Comparison of ENCODE assay signal across 8 cellular contexts in the genomic region with DNA sequence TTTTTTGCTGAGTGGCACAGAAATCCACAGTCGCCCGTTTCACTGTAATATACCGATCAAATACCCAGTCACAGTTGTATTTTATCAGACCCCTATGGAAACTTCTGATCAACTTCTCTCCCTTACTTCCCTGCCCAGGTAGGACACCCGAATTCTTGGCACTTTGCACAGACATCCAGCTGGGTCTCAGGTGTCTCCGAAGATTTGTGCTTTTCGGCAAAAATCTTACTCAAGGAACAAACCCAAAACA.
DNase-seq lines count a peak whose midpoint lies in the region; ATAC-seq and TF ChIP-seq lines count a peak whose summit lies in the region.

No MANE protein-coding gene starts in this region.

- H3K9me2 ChIP-seq in MM.1S (replicated peaks; ENCODE audit: insufficient read depth, low read length) = no peaks in the 10 kb centered on the region

- no peaks in the 10 kb centered on the region; a peak in 1 of 22 replicates for H4K20me1 ChIP-seq in BLaER1 treated with 17β-estradiol and CSF1 and Interleukin-3, amounts not matched to agents 10 nM and 100 nM
- no peaks in the 10 kb centered on the region for H4K20me1 ChIP-seq in MM.1S (ENCODE audit: insufficient read depth, low read length)

- peak overlapping the region; percentile 65 for H2AFZ ChIP-seq in MM.1S (ENCODE audit: low read length)

- DNase-seq in MM.1S (no peak), nephron progenitor cell (no peak), HUDEP-2 (lab: John Stamatoyannopoulos, UW; ENCODE audit: unreplicated experiment in 76 of 76) (no peak), SHP77 treated with DMSO at 0.1 percent for 48 hours (lab: John Stamatoyannopoulos, UW) (no peak)
- DNase-seq in effector memory CD8-positive, alpha-beta T cell = no peak
- no peak for DNase-seq in activated CD8-positive, alpha-beta memory T cell treated with anti-CD3 and anti-CD28 coated beads, Interleukin-2, amount 50 U/mL, for 4 hours

- H3K79me2 ChIP-seq in MM.1S (ENCODE audit: low read length) = peaks cover 52% of the 10 kb centered on the region

- H3K9ac ChIP-seq in BLaER1 treated with 17β-estradiol and CSF1 and Interleukin-3, amounts not matched to agents 10 nM and 100 nM = peak overlapping the region; percentile 80 to 90 (median 86)
- peak overlapping the region; percentile 82 for H3K9ac ChIP-seq in MM.1S (ENCODE audit: low read length)

- no peaks in the 10 kb centered on the region for H3K36me3 ChIP-seq in BLaER1 treated with 17β-estradiol and CSF1 and Interleukin-3, amounts not matched to agents 10 nM and 100 nM
- H3K36me3 ChIP-seq in MM.1S (replicated peaks; ENCODE audit: insufficient read depth, low read length) = no peaks in the 10 kb centered on the region

- peak overlapping the region; percentile 79 to 100 (median 97) for H3K4me2 ChIP-seq in BLaER1 treated with 17β-estradiol and CSF1 and Interleukin-3, amounts not matched to agents 10 nM and 100 nM
- H3K4me2 ChIP-seq in MM.1S (ENCODE audit: low read depth, low read length) = peak overlapping the region; percentile 62

- peak overlapping the region; percentile 71 to 99 (median 84) for H3K4me3 ChIP-seq in BLaER1 treated with 17β-estradiol and CSF1 and Interleukin-3, amounts not matched to agents 10 nM and 100 nM
- peak overlapping the region; percentile 94 for H3K4me3 ChIP-seq in MM.1S (ENCODE audit: low read length)

- no peak for ATAC-seq in effector memory CD8-positive, alpha-beta T cell (replicated peaks)
- no peak for ATAC-seq in HG02763 (IDR thresholded peaks at IDR 0.05; ENCODE audit: unreplicated experiment)

- H3K4me3 Mint-ChIP-seq in effector memory CD8-positive, alpha-beta T cell = peak overlapping the region; percentile 89
- H3K4me3 Mint-ChIP-seq in nephron progenitor cell = peak overlapping the region; percentile 91

- H3K27ac ChIP-seq in BLaER1 treated with 17β-estradiol and CSF1 and Interleukin-3, amounts not matched to agents 10 nM and 100 nM = peak overlapping the region; percentile 61 to 88 (median 81); a peak in 21 of 22 replicates
- peak overlapping the region; percentile 60; the same call in 1 of the 2 replicates for H3K27ac ChIP-seq in MM.1S (ENCODE audit: low read length)

- no peaks in the 10 kb centered on the region for H3K9me3 ChIP-seq in BLaER1 treated with 17β-estradiol and CSF1 and Interleukin-3, amounts not matched to agents 10 nM and 100 nM (replicated peaks in 1 of 11)
- no peaks in the 10 kb centered on the region for H3K9me3 ChIP-seq in MM.1S (replicated peaks; ENCODE audit: insufficient read depth, low read length)

- peaks cover 42% of the 10 kb centered on the region for H3F3A ChIP-seq in MM.1S (ENCODE audit: insufficient read depth, low read length)

- H3K27me3 ChIP-seq in BLaER1 treated with 17β-estradiol and CSF1 and Interleukin-3, amounts not matched to agents 10 nM and 100 nM = no peaks in the 10 kb centered on the region
- H3K27me3 ChIP-seq in MM.1S (replicated peaks; ENCODE audit: insufficient read depth, low read length) = no peaks in the 10 kb centered on the region

- peaks cover 35 to 50% (median 47%) of the 10 kb centered on the region in 10 experiments for H3K4me1 ChIP-seq in BLaER1 treated with 17β-estradiol and CSF1 and Interleukin-3, amounts not matched to agents 10 nM and 100 nM
- H3K4me1 ChIP-seq in MM.1S (ENCODE audit: low read length) = peaks cover 33% of the 10 kb centered on the region

- peaks cover 2% of the 10 kb centered on the region for H3K36me3 Mint-ChIP-seq in effector memory CD8-positive, alpha-beta T cell (ENCODE audit: insufficient read depth)
- H3K36me3 Mint-ChIP-seq in nephron progenitor cell (ENCODE audit: low read depth) = peaks cover 15% of the 10 kb centered on the region

- H3K4me1 Mint-ChIP-seq in effector memory CD8-positive, alpha-beta T cell (ENCODE audit: low read depth in 2 of 2) = peaks cover 39 to 51% of the 10 kb centered on the region in 2 donors
- peaks cover 35% of the 10 kb centered on the region for H3K4me1 Mint-ChIP-seq in nephron progenitor cell

- H3K27ac Mint-ChIP-seq in effector memory CD8-positive, alpha-beta T cell = peak overlapping the region; percentile 90
- H3K27ac Mint-ChIP-seq in nephron progenitor cell = no peak overlapping the region

- no peaks in the 10 kb centered on the region for H3K9me3 Mint-ChIP-seq in effector memory CD8-positive, alpha-beta T cell
- H3K9me3 Mint-ChIP-seq in nephron progenitor cell = no peaks in the 10 kb centered on the region

- TF ChIP-seq CTCF in MM.1S (IDR thresholded peaks at IDR 0.05; ENCODE audit: low read length) = no peak
- TF ChIP-seq CTCF in nephron progenitor cell (IDR thresholded peaks at IDR 0.05) = no peak

- H3K27me3 Mint-ChIP-seq in effector memory CD8-positive, alpha-beta T cell = no peaks in the 10 kb centered on the region
- H3K27me3 Mint-ChIP-seq in nephron progenitor cell (ENCODE audit: low read depth, poor library complexity) = peaks cover 7% of the 10 kb centered on the region
